ENCODE assay signal across 9 cellular contexts in genomic region chr22:17785185-17786184, GRCh38. TPM values are rescaled to one million over a fixed set of nuclear protein-coding genes. Genes with fewer than 3 reads are reported as not detected.
A peak's percentile ranks its signal among the peaks of the same experiment; 100 is the strongest.
DNase-seq lines count a peak whose midpoint lies in the region; ATAC-seq, FAIRE-seq and TF ChIP-seq lines count a peak whose summit lies in the region.
"Had no signal": no experiment of that assay in that cellular context is flagged by ENCODE, and none has a peak within 500 bp of the region (broad histone marks: within the 10 kb centered on the region; RNA-seq: fewer than 3 reads in every experiment).

No MANE protein-coding gene starts in this region.

- peaks cover 3 to 12% of the 10 kb centered on the region in 2 donors for H3K4me1 ChIP-seq in lung (ENCODE audit: control insufficient read depth in 2 of 2, insufficient read depth in 2 of 2, low read length in 2 of 2)

- DNase-seq in COR-L47 (lab: John Stamatoyannopoulos, UW): peak; percentile 37
- DNase-seq in activated CD4-positive, CD25-positive, alpha-beta regulatory T cell treated with anti-CD3 and anti-CD28 coated beads, Interleukin-2, amount 50 U/mL, for 72 hours: peak; percentile 73
- DNase-seq in bronchial epithelial cell (ENCODE audit: low read depth): peak; percentile 35
- peak; percentile 50 for DNase-seq in lung (ENCODE audit: low spot score)
- no peak for DNase-seq in stimulated activated naive B cell treated with anti-CD40 and anti-IgM and Interleukin-4, amounts not matched to agents 10 μg/mL and 1 μg/mL and 100 μg/mL, for 72 hours
- no peak for DNase-seq in NCI-H1092 treated with DMSO at 0.1 percent for 48 hours (lab: John Stamatoyannopoulos, UW)
- no peak for DNase-seq in NCI-H2107 (lab: John Stamatoyannopoulos, UW)

- no peaks in the 10 kb centered on the region for H3K27me3 ChIP-seq in bronchial epithelial cell (ENCODE audit: control insufficient read depth, insufficient read depth, low read length)
- no peaks in the 10 kb centered on the region for H3K27me3 ChIP-seq in lung (ENCODE audit: control insufficient read depth, insufficient read depth)

- peak overlapping the region in 1 of 2 donors; percentile 32 for H3K4me3 Mint-ChIP-seq in stimulated activated naive B cell treated with anti-CD40 and anti-IgM and Interleukin-4, amounts not matched to agents 10 μg/mL and 1 μg/mL and 100 μg/mL, for 72 hours

- peaks cover 17 to 54% of the 10 kb centered on the region in 2 donors for H3K36me3 Mint-ChIP-seq in stimulated activated naive B cell treated with anti-CD40 and anti-IgM and Interleukin-4, amounts not matched to agents 10 μg/mL and 1 μg/mL and 100 μg/mL, for 72 hours

- no peak overlapping the region for H3K4me3 ChIP-seq in bronchial epithelial cell (ENCODE audit: low read depth, low read length)
- H3K4me3 ChIP-seq in lung: no peak overlapping the region
- H3K4me3 ChIP-seq: skin epidermis had no signal

- no peaks in the 10 kb centered on the region for H3K27me3 Mint-ChIP-seq in stimulated activated naive B cell treated with anti-CD40 and anti-IgM and Interleukin-4, amounts not matched to agents 10 μg/mL and 1 μg/mL and 100 μg/mL, for 72 hours

- WGBS in lung, 2 donors: 77 to 80% methylated on average over 37 of the region's 37 CpGs

- no peaks in the 10 kb centered on the region for H3K9me3 Mint-ChIP-seq in stimulated activated naive B cell treated with anti-CD40 and anti-IgM and Interleukin-4, amounts not matched to agents 10 μg/mL and 1 μg/mL and 100 μg/mL, for 72 hours

- peak; percentile 21 for ATAC-seq in lung (ENCODE audit: insufficient read depth, low FRiP score)
- no peak for ATAC-seq in stimulated activated naive B cell treated with anti-CD40 and anti-IgM and Interleukin-4, amounts not matched to agents 10 μg/mL and 1 μg/mL and 100 μg/mL, for 72 hours (replicated peaks)

- H3K27ac ChIP-seq in KOPT-K1 (ENCODE audit: low read depth, low read length, poor library complexity, severe bottlenecking): peak overlapping the region; percentile 98
- H3K27ac ChIP-seq in lung (ENCODE audit: low read depth in 1 of 2, low read length in 1 of 2): peak overlapping the region in 1 of 2 donors; percentile 48

- TF ChIP-seq CTCF in bronchial epithelial cell (IDR thresholded peaks at IDR 0.05; ENCODE audit: insufficient read depth, low read length, severe bottlenecking): peak; percentile 90
- no peak for TF ChIP-seq CTCF in lung (IDR thresholded peaks at IDR 0.05; ENCODE audit: control extremely low read depth, extremely low read depth)

- H3K36me3 ChIP-seq in KOPT-K1 (ENCODE audit: insufficient read depth, low read length): no peaks in the 10 kb centered on the region
- peaks cover 3% of the 10 kb centered on the region for H3K36me3 ChIP-seq in bronchial epithelial cell (ENCODE audit: control insufficient read depth, insufficient read depth, low read length)
- peaks cover 0 to 7% of the 10 kb centered on the region in 2 donors for H3K36me3 ChIP-seq in lung (ENCODE audit: control insufficient read depth in 2 of 2, insufficient read depth in 2 of 2, low read length in 2 of 2)

- H3K4me1 Mint-ChIP-seq in stimulated activated naive B cell treated with anti-CD40 and anti-IgM and Interleukin-4, amounts not matched to agents 10 μg/mL and 1 μg/mL and 100 μg/mL, for 72 hours: peaks cover 36 to 55% of the 10 kb centered on the region in 2 donors

- H3K9me3 ChIP-seq in KOPT-K1 (ENCODE audit: insufficient read depth, low read length, poor library complexity, severe bottlenecking) (no peaks in the 10 kb centered on the region), lung (ENCODE audit: control insufficient read depth in 2 of 2, insufficient read depth in 1 of 2, low read length in 1 of 2) (no peaks in the 10 kb centered on the region)

- no peak for FAIRE-seq in bronchial epithelial cell (lab: Jason Lieb, UNC)

- peak overlapping the region; percentile 91 for H3K27ac Mint-ChIP-seq in stimulated activated naive B cell treated with anti-CD40 and anti-IgM and Interleukin-4, amounts not matched to agents 10 μg/mL and 1 μg/mL and 100 μg/mL, for 72 hours

RNA-seq across cellular contexts. Expression of gene BID, which starts 11.2 kb away (rescaled TPM):
- total RNA-seq in bronchial epithelial cell: 20.0 and 22.1 TPM in 2 replicates
- total RNA-seq in lung: 10 to 100 TPM; 37.4 to 37.6 TPM
- 100 to 1,000 TPM in 1 of 2 donors, 10 to 100 TPM in 1; 13.1 to 179 TPM for polyA plus RNA-seq in lung

Comparison
In these comparisons a context has a peak if more than half of its experiments do, and no peak if none do; other contexts are left out.
1. DNase-seq: peak in COR-L47 (single experiment), activated CD4-positive, CD25-positive, alpha-beta regulatory T cell treated with anti-CD3 and anti-CD28 coated beads, Interleukin-2, amount 50 U/mL, for 72 hours (single experiment), bronchial epithelial cell (single experiment) and lung (single experiment); none in stimulated activated naive B cell treated with anti-CD40 and anti-IgM and Interleukin-4, amounts not matched to agents 10 μg/mL and 1 μg/mL and 100 μg/mL, for 72 hours (single experiment), NCI-H1092 treated with DMSO at 0.1 percent for 48 hours (single experiment) and NCI-H2107 (single experiment).